In the genomic region with DNA sequence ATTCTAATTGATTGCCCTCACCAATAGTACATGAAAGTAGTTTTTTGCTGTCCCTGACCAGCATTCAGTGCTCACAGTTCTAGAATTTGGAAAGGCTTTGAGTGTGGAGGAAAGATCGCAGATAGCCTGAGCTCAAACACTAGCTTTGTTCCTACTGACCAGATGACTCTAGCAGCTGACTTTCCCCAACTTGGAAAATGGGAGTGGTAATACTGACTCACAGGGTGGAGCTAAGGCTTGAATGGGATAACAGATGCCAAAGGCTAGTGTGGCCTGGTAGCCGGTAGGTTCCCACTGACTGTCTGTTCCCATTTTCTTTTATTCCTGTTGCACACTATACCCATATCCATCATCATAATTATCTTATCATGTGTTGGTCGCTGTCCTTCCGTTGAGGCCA, we compare ENCODE assay signal across 14 cellular contexts. TPM values are rescaled to one million over a fixed set of nuclear protein-coding genes. Genes with fewer than 3 reads are reported as not detected.
DNase-seq lines count a peak whose midpoint lies in the region; ATAC-seq and TF ChIP-seq lines count a peak whose summit lies in the region.
"Had no signal": no experiment of that assay in that cellular context is flagged by ENCODE, and none has a peak within 500 bp of the region (broad histone marks: within the 10 kb centered on the region; RNA-seq: fewer than 3 reads in every experiment).

No MANE protein-coding gene starts in this region.

- no peak overlapping the region for H3K4me3 ChIP-seq in adipocyte (ENCODE audit: low read length)

- peaks cover 10% of the 10 kb centered on the region for H3K4me1 Mint-ChIP-seq in endothelial cell (ENCODE audit: unreplicated experiment)

- peak; percentile 45 for DNase-seq in GM04503 (ENCODE audit: low read depth)
- peak; percentile 45 for DNase-seq in adipocyte (ENCODE audit: low read depth)
- peak; percentile 21 for DNase-seq in fibroblast of the conjunctiva (ENCODE audit: low read depth)
- DNase-seq in occipital lobe (lab: John Stamatoyannopoulos, UW): peak; percentile 45
- DNase-seq in endothelial cell (ENCODE audit: low spot score): no peak
- DNase-seq in DMS79 treated with DMSO at 0.1 percent for 48 hours (lab: John Stamatoyannopoulos, UW): no peak
- DNase-seq in activated CD8-positive, alpha-beta memory T cell treated with anti-CD3 and anti-CD28 coated beads, Interleukin-2, amount 50 U/mL, for 48 hours: no peak
- DNase-seq: CD8-positive, alpha-beta T cell; Kasumi-1; NCI-H748 treated with DMSO at 0.1 percent for 48 hours; T-helper 9 cell had no signal

- no peak for ATAC-seq in GM18519 (IDR thresholded peaks at IDR 0.05; ENCODE audit: low FRiP score, unreplicated experiment)
- ATAC-seq: CD8-positive, alpha-beta T cell; stimulated activated effector memory CD8-positive, alpha-beta T cell treated with anti-CD3 and anti-CD28 coated beads, Interleukin-12 subunit alpha, Interleukin-12 subunit beta, amount 100 ng/mL, for 72 hours had no signal

- H3K36me3 ChIP-seq in adipocyte (ENCODE audit: control insufficient read depth, insufficient read depth, low read length, severe bottlenecking): peaks cover 8% of the 10 kb centered on the region

- peaks cover 10% of the 10 kb centered on the region for H3K36me3 Mint-ChIP-seq in endothelial cell (ENCODE audit: low read depth, unreplicated experiment)

- no peaks in the 10 kb centered on the region for H3K9me3 Mint-ChIP-seq in endothelial cell (ENCODE audit: unreplicated experiment)
- H3K9me3 Mint-ChIP-seq: activated T-helper 2 cell treated with anti-CD3 and anti-CD28 coated beads, Interferon-gamma antibody, Interleukin-2, Interleukin-4, amounts not matched to agents 10 μg/mL and 5 μg/mL and 100 μg/mL, durations not matched to agents 14 hours and 24 hours and 36 hours; CD8-positive, alpha-beta T cell; stimulated activated effector memory CD8-positive, alpha-beta T cell treated with anti-CD3 and anti-CD28 coated beads, Interleukin-12 subunit alpha, Interleukin-12 subunit beta, amount 100 ng/mL, for 72 hours had no signal

- H3K9me3 ChIP-seq in adipocyte (ENCODE audit: control insufficient read depth, low read length): no peaks in the 10 kb centered on the region

- H3K27me3 ChIP-seq in adipocyte (replicated peaks; ENCODE audit: control insufficient read depth, insufficient read depth, low read length): no peaks in the 10 kb centered on the region

- no peak for TF ChIP-seq CTCF in endothelial cell (IDR thresholded peaks at IDR 0.05; ENCODE audit: unreplicated experiment)

- H3K27ac Mint-ChIP-seq in endothelial cell (ENCODE audit: unreplicated experiment): no peak overlapping the region
- H3K27ac Mint-ChIP-seq: activated T-helper 2 cell treated with anti-CD3 and anti-CD28 coated beads, Interferon-gamma antibody, Interleukin-2, Interleukin-4, amounts not matched to agents 10 μg/mL and 5 μg/mL and 100 μg/mL, durations not matched to agents 14 hours and 24 hours and 36 hours; CD8-positive, alpha-beta T cell; stimulated activated effector memory CD8-positive, alpha-beta T cell treated with anti-CD3 and anti-CD28 coated beads, Interleukin-12 subunit alpha, Interleukin-12 subunit beta, amount 100 ng/mL, for 72 hours had no signal

- peaks cover 18% of the 10 kb centered on the region for H3K4me1 ChIP-seq in adipocyte (ENCODE audit: control insufficient read depth, insufficient read depth, low read length)

- peaks cover 3% of the 10 kb centered on the region for H3K27me3 Mint-ChIP-seq in endothelial cell (ENCODE audit: unreplicated experiment)

- H3K4me3 Mint-ChIP-seq in endothelial cell (ENCODE audit: unreplicated experiment): no peak overlapping the region
- H3K4me3 Mint-ChIP-seq: CD8-positive, alpha-beta T cell; stimulated activated effector memory CD8-positive, alpha-beta T cell treated with anti-CD3 and anti-CD28 coated beads, Interleukin-12 subunit alpha, Interleukin-12 subunit beta, amount 100 ng/mL, for 72 hours had no signal

- H3K9ac ChIP-seq in adipocyte (ENCODE audit: low read length): peak overlapping the region; percentile 63

RNA-seq across cellular contexts. Expression of gene ZSCAN22, which starts 3.7 kb away (rescaled TPM):
- total RNA-seq in occipital lobe (3.0 TPM), endothelial cell (ENCODE audit: unreplicated experiment) (3.2 TPM)

RNA-seq across cellular contexts. Expression of gene A1BG, which starts 22.8 kb away (rescaled TPM):
- total RNA-seq in occipital lobe: 0.94 TPM
- 41.9 TPM for total RNA-seq in endothelial cell (ENCODE audit: unreplicated experiment)

RNA-seq across cellular contexts. Expression of gene ERVK3-1, which starts 25.3 kb away (rescaled TPM):
- total RNA-seq in occipital lobe: 20.6 TPM
- 40.6 TPM for total RNA-seq in endothelial cell (ENCODE audit: unreplicated experiment)

RNA-seq across cellular contexts. Expression of gene ZNF497, which starts 32.1 kb away (rescaled TPM):
- 5.9 TPM for total RNA-seq in occipital lobe
- 3.6 TPM for total RNA-seq in endothelial cell (ENCODE audit: unreplicated experiment)

RNA-seq across cellular contexts. Expression of gene ZNF837, which starts 50.4 kb away (rescaled TPM):
- total RNA-seq in occipital lobe (0.94 TPM), endothelial cell (ENCODE audit: unreplicated experiment) (4.5 TPM)

Comparison
In these comparisons a context has a peak if more than half of its experiments do, and no peak if none do; other contexts are left out.
1. DNase-seq: peak in GM04503 (single experiment), adipocyte (single experiment), fibroblast of the conjunctiva (single experiment) and occipital lobe (single experiment); none in endothelial cell (single experiment), DMS79 treated with DMSO at 0.1 percent for 48 hours (single experiment) and activated CD8-positive, alpha-beta memory T cell treated with anti-CD3 and anti-CD28 coated beads, Interleukin-2, amount 50 U/mL, for 48 hours (single experiment).
2. RNA of gene A1BG, which starts 22.8 kb away (total RNA-seq): 41.9 TPM in endothelial cell (single experiment); 0.94 TPM in occipital lobe (single experiment); every median in the first group is over 10 times any median in the second.